8 cellular contexts compared by ENCODE assay signal in genomic region chr2:55617160-55618024, GRCh38. TPM values are rescaled to one million over a fixed set of nuclear protein-coding genes. Genes with fewer than 3 reads are reported as not detected.
DNase-seq lines count a peak whose midpoint lies in the region; ATAC-seq and TF ChIP-seq lines count a peak whose summit lies in the region.

Gene PPP4R3B, minus strand, starts transcription at chr2:55617622. Its CDS starts 337 bp downstream, at chr2:55617285.

- H3K36me3 ChIP-seq in BJ (ENCODE audit: control insufficient read depth, insufficient read depth, low read length): no peaks in the 10 kb centered on the region; the same call in 1 of the 2 replicates
- no peaks in the 10 kb centered on the region for H3K36me3 ChIP-seq in colonic mucosa

- no peaks in the 10 kb centered on the region for H3K9me3 ChIP-seq in colonic mucosa

- H3K27ac ChIP-seq in colonic mucosa (peak within 1 kb of the TSS; percentile 93), layer of hippocampus (ENCODE audit: low read depth, low read length) (peak within 1 kb of the TSS; percentile 97)

- TF ChIP-seq CTCF in BJ (IDR thresholded peaks at IDR 0.05; ENCODE audit: insufficient read depth, low read depth, low read length): peak; percentile 52
- TF ChIP-seq CTCF in colonic mucosa (IDR thresholded peaks at IDR 0.05): peak; percentile 37

- CTCF ChIA-PET in BJ (lab: Yijun Ruan, JAX): interaction anchor here (0.6 kb wide), 1 partner anchor 394 kb away, joined by 3 read pairs; no protein-coding TSS in a partner anchor
- CTCF ChIA-PET in activated CD4-positive, alpha-beta T cell treated with anti-CD3 and anti-CD28 coated beads for 36 hours (lab: Charles Lee): interaction anchor here (0.5 to 0.7 kb wide), 3 partner anchors 93 to 952 kb away, joined by 3 read pairs; no protein-coding TSS in a partner anchor

- intact Hi-C loops in activated CD4-positive, alpha-beta T cell treated with anti-CD3 and anti-CD28 coated beads for 36 hours (cut with DNase I, micrococcal nuclease): loop anchor here (1.0 to 10.0 kb wide), 19 partner anchors 27 to 1850 kb away; partner anchors contain the start of genes CFAP36 (in 2 of the 2), CLHC1 (in 2 of the 2), EML6 (in 2 of the 2) and PNPT1 (in 2 of the 2)
- intact Hi-C loops in colonic mucosa (cut with DNase I): no loop called here

- H3K27ac Mint-ChIP-seq in activated CD4-positive, alpha-beta T cell treated with anti-CD3 and anti-CD28 coated beads for 36 hours: no peak within 1 kb of the TSS

- H3K4me1 Mint-ChIP-seq in activated CD4-positive, alpha-beta T cell treated with anti-CD3 and anti-CD28 coated beads for 36 hours: peaks cover 27% of the 10 kb centered on the region

- no peaks in the 10 kb centered on the region for H3K9me3 Mint-ChIP-seq in activated CD4-positive, alpha-beta T cell treated with anti-CD3 and anti-CD28 coated beads for 36 hours (ENCODE audit: low read depth)

- DNase-seq in BJ (ENCODE audit: low read depth): peak; percentile 99
- DNase-seq in GM19238 (ENCODE audit: insufficient read length, low spot score): peak; percentile 91
- peak; percentile 95 for DNase-seq in NCI-H510A treated with DMSO at 0.1 percent for 48 hours (lab: John Stamatoyannopoulos, UW)
- DNase-seq in activated CD4-positive, alpha-beta T cell treated with anti-CD3 and anti-CD28 coated beads for 36 hours: peak; percentile 99
- peak; percentile 99 for DNase-seq in colonic mucosa
- DNase-seq in stimulated activated CD4-positive, alpha-beta T cell treated with anti-CD3 and anti-CD28 coated beads, Interleukin-1b, Interleukin-23, amount 100 ng/mL, for 4 hours (ENCODE audit: low read depth in 2 of 2): peak; percentile 94

- H3K4me1 ChIP-seq in colonic mucosa: peaks cover 10% of the 10 kb centered on the region

- H3K27me3 ChIP-seq in BJ (ENCODE audit: control insufficient read depth, insufficient read depth, low read length) (no peaks in the 10 kb centered on the region), colonic mucosa (no peaks in the 10 kb centered on the region), layer of hippocampus (ENCODE audit: control insufficient read depth, insufficient read depth, low read length) (no peaks in the 10 kb centered on the region)

- peak within 1 kb of the TSS; percentile 92 to 98 for H3K9ac ChIP-seq in colonic mucosa (ENCODE audit: low read depth in 2 of 2, low read length in 2 of 2)

- H3K4me3 Mint-ChIP-seq in activated CD4-positive, alpha-beta T cell treated with anti-CD3 and anti-CD28 coated beads for 36 hours: no peak within 1 kb of the TSS

- no peaks in the 10 kb centered on the region for H3K27me3 Mint-ChIP-seq in activated CD4-positive, alpha-beta T cell treated with anti-CD3 and anti-CD28 coated beads for 36 hours

- POLR2A ChIA-PET in BJ (lab: Charles Lee): interaction anchor here (0.6 kb wide), 1 partner anchor 186 kb away, joined by 6 read pairs; no protein-coding TSS in a partner anchor
- POLR2A ChIA-PET in activated CD4-positive, alpha-beta T cell treated with anti-CD3 and anti-CD28 coated beads for 36 hours (lab: Charles Lee): interaction anchor here (0.5 to 2.6 kb wide), 4 partner anchors 17 to 393 kb away, joined by 3 to 15 read pairs (median 6); partner anchors contain the start of gene CFAP36

- peak; percentile 84 for ATAC-seq in HG03442 (IDR thresholded peaks at IDR 0.05; ENCODE audit: unreplicated experiment)
- ATAC-seq in activated CD4-positive, alpha-beta T cell treated with anti-CD3 and anti-CD28 coated beads for 36 hours: peak; percentile 87

- H3K4me3 ChIP-seq in BJ (ENCODE audit: low read depth, low read length): peak within 1 kb of the TSS; percentile 97
- H3K4me3 ChIP-seq in colonic mucosa: peak within 1 kb of the TSS; percentile 63

- H3K36me3 Mint-ChIP-seq in activated CD4-positive, alpha-beta T cell treated with anti-CD3 and anti-CD28 coated beads for 36 hours (ENCODE audit: low read depth): peaks cover 33% of the 10 kb centered on the region

RNA-seq across cellular contexts. Expression of gene PPP4R3B, which starts in this region (rescaled TPM):
- polyA plus RNA-seq in BJ (2011; rRNA removed): 9.8 and 24.8 TPM in 2 replicates
- 14.4 and 16.5 TPM in 2 replicates for polyA minus RNA-seq in BJ (2011; rRNA and poly(A)+ RNA removed)
- 10 to 100 TPM; 67.5 to 74.1 TPM for total RNA-seq in activated CD4-positive, alpha-beta T cell treated with anti-CD3 and anti-CD28 coated beads for 36 hours
- 10 to 100 TPM; 61.2 to 81.1 TPM for total RNA-seq in colonic mucosa

Comparison
In these comparisons a context has a peak if more than half of its experiments do, and no peak if none do; other contexts are left out.
1. Peak in every context shown above with its lines: DNase-seq, ATAC-seq, H3K4me3 ChIP-seq and H3K27ac ChIP-seq.